Comparison of ENCODE assay signal across 20 cellular contexts in the genomic region with DNA sequence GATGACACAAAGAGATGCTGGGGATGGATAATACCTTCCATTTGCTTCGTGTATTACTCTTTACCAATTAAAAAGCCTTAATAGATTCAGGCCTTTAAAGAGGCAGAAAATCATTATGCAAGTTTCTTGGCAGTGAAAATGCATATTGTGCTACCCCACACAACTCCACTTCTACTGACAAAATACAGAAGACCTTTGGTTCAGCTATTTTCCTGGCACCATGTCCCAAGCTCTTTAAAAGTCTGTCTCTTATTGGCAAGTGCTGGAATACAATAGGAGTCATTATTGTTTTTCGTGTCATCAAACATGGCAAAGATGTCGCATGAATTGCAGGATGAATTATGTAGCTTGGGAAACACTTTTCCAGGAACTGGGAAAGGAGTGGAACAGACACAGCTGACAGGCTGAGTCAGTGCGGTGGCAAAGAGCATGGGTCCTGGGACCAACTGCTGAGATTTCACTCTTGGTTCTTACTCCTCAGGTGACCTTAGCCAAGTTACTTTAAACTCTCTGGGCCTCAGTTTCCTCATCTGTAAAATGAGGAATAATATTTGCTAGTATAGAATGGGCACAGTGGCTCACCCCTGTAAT. TPM values are rescaled to one million over a fixed set of nuclear protein-coding genes. Genes with fewer than 3 reads are reported as not detected.
A peak's percentile ranks its signal among the peaks of the same experiment; 100 is the strongest.
DNase-seq lines count a peak whose midpoint lies in the region; ATAC-seq and TF ChIP-seq lines count a peak whose summit lies in the region.
"Had no signal": no experiment of that assay in that cellular context is flagged by ENCODE, and none has a peak within 500 bp of the region (broad histone marks: within the 10 kb centered on the region; RNA-seq: fewer than 3 reads in every experiment).

No MANE protein-coding gene starts in this region.

- ATAC-seq in left lobe of liver: no peak

- H3K27me3 Mint-ChIP-seq in immature natural killer cell (ENCODE audit: low read depth in 3 of 3): peaks cover 0 to 5% (median under 1%) of the 10 kb centered on the region in 3 donors

- intact Hi-C loops in lower leg skin (cut with DNase I; ENCODE audit: low total_unique reads): no loop called here

- no peaks in the 10 kb centered on the region for H3K9me3 Mint-ChIP-seq in immature natural killer cell
- H3K9me3 Mint-ChIP-seq: CD4-positive, alpha-beta memory T cell had no signal

- no peak overlapping the region for H3K4me3 Mint-ChIP-seq in immature natural killer cell
- H3K4me3 Mint-ChIP-seq: CD4-positive, alpha-beta memory T cell; H9 had no signal

- 41 to 44% methylated on average over 4 of the region's 4 CpGs for WGBS in lower leg skin, 2 donors

- TF ChIP-seq CTCF in AG10803 (conservative IDR thresholded peaks at IDR 0.05; ENCODE audit: low read length): no peak
- no peak for TF ChIP-seq CTCF in BE2C (IDR thresholded peaks at IDR 0.05; ENCODE audit: low read depth, low read length)
- TF ChIP-seq CTCF in lower leg skin (IDR thresholded peaks at IDR 0.05): no peak

- no peaks in the 10 kb centered on the region for H3K27me3 ChIP-seq in BE2C
- H3K27me3 ChIP-seq: BLaER1 had no signal

- H3K36me3 Mint-ChIP-seq in immature natural killer cell: no peaks in the 10 kb centered on the region
- H3K36me3 Mint-ChIP-seq: CD4-positive, alpha-beta memory T cell had no signal

- H3K27ac ChIP-seq in angular gyrus (ENCODE audit: low read depth, low read length): peak overlapping the region; percentile 16
- H3K27ac ChIP-seq: BLaER1 had no signal

- TF ChIP-seq POLR2A in lower leg skin (IDR thresholded peaks at IDR 0.05): no peak

- H3K36me3 ChIP-seq in BE2C: no peaks in the 10 kb centered on the region
- H3K36me3 ChIP-seq: BLaER1 had no signal

- DNase-seq in AG10803 (ENCODE audit: low read depth) (peak; percentile 40), inferior parietal cortex (ENCODE audit: extremely low spot score) (peak; percentile 30), pons (ENCODE audit: low spot score) (peak; percentile 90), immature natural killer cell (no peak), left lobe of liver (ENCODE audit: low spot score) (no peak), BE2C (no peak), lower leg skin (ENCODE audit: low spot score in 2 of 2) (no peak)
- DNase-seq: 8988T; CD4-positive, alpha-beta memory T cell; EL; H9; KG1; MV-4-11; NCI-H1694 treated with DMSO at 0.1 percent for 48 hours; NCI-H2107; NCI-H510A; NCI-H748 treated with DMSO at 0.1 percent for 48 hours; Right ventricle myocardium superior had no signal

- peaks cover 5 to 8% of the 10 kb centered on the region in 2 donors for H3K4me1 Mint-ChIP-seq in immature natural killer cell

- H3K9me3 ChIP-seq in BE2C: no peaks in the 10 kb centered on the region
- H3K9me3 ChIP-seq: BLaER1 had no signal

- no peaks in the 10 kb centered on the region for H3K4me1 ChIP-seq in BE2C

- H3K4me3 ChIP-seq in AG10803 (ENCODE audit: low read length) (no peak overlapping the region), BE2C (ENCODE audit: low read depth, low read length) (no peak overlapping the region), lower leg skin (ENCODE audit: low read depth, poor library complexity, severe bottlenecking) (no peak overlapping the region)
- H3K4me3 ChIP-seq: BLaER1 had no signal

- no peak overlapping the region for H3K27ac Mint-ChIP-seq in immature natural killer cell
- H3K27ac Mint-ChIP-seq: CD4-positive, alpha-beta memory T cell; H9 had no signal

RNA-seq across cellular contexts. Expression of a gene that starts 5.5 kb away (rescaled TPM):
- polyA plus RNA-seq in immature natural killer cell: 100 to 1,000 TPM in 2 of 3 donors, 10 to 100 TPM in 1; 96.3 to 145 (median 105) TPM
- 75.2 TPM for total RNA-seq in left lobe of liver
- polyA plus RNA-seq in BE2C (2012; ENCODE audit: insufficient read depth, insufficient read length, low read depth): 387 TPM
- total RNA-seq in lower leg skin: 10 to 100 TPM; 82.7 to 92.6 (median 88.2) TPM

Comparison
In these comparisons a context has a peak if more than half of its experiments do, and no peak if none do; other contexts are left out.
1. DNase-seq: peak in AG10803 (single experiment), inferior parietal cortex (single experiment) and pons (single experiment); none in immature natural killer cell (0 of 3), left lobe of liver (single experiment), BE2C (single experiment) and lower leg skin (0 of 2).